6 cellular contexts compared by ENCODE assay signal in genomic region chr16:9014389-9014788, GRCh38.
"Had no signal": no experiment of that assay in that cellular context is flagged by ENCODE, and none has a peak within 500 bp of the region (broad histone marks: within the 10 kb centered on the region; RNA-seq: fewer than 3 reads in every experiment).

No MANE protein-coding gene starts in this region.

- DNase-seq: IMR-90, KBM-7, KG1 had no signal

- H3K9ac ChIP-seq: KMS-11 had no signal

- FAIRE-seq: HTR-8/SVneo had no signal

- H3K27ac ChIP-seq: HL-60, KMS-11 had no signal

- H3K4me2 ChIP-seq: KMS-11 had no signal
